ENCODE assay signal across 25 cellular contexts in the genomic region with DNA sequence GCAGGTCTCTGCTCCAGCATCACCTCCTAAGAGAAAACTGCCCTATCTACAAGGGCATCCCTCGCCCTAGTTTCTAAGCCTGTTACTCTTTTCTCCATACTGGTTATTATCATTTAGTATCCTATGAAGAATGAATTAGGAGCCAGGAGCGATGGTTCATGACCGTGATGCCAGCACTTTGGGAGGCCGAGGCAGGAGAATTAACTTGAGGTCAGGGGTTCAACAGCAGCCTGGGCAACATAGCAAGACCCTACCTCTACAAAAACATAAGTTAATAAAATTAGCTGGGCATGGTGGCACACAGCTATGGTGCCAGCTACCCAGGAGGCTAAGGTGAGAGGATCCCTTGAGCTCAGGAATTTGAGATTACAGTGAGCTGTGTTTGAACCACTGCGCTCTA. TPM values are rescaled to one million over a fixed set of nuclear protein-coding genes. Genes with fewer than 3 reads are reported as not detected.
A peak's percentile ranks its signal among the peaks of the same experiment; 100 is the strongest.
DNase-seq lines count a peak whose midpoint lies in the region; ATAC-seq, FAIRE-seq and TF ChIP-seq lines count a peak whose summit lies in the region.
"Had no signal": no experiment of that assay in that cellular context is flagged by ENCODE, and none has a peak within 500 bp of the region (broad histone marks: within the 10 kb centered on the region; RNA-seq: fewer than 3 reads in every experiment).

No MANE protein-coding gene starts in this region.

- H4K20me1 ChIP-seq in HepG2 (ENCODE audit: insufficient read depth, low read length) = no peaks in the 10 kb centered on the region

- no peaks in the 10 kb centered on the region for H3K9me3 Mint-ChIP-seq in chondrocyte (ENCODE audit: low read depth)
- H3K9me3 Mint-ChIP-seq: CD4-positive, alpha-beta memory T cell; CD4-positive, CD25-positive, alpha-beta regulatory T cell; CD8-positive, alpha-beta memory T cell had no signal

- H3K9me3 ChIP-seq in HepG2 (ENCODE audit: low read length) (no peaks in the 10 kb centered on the region), right lobe of liver (no peaks in the 10 kb centered on the region)
- H3K9me3 ChIP-seq: A549, BE2C, BLaER1 had no signal

- no TSS peak for BruUV-seq in HepG2 (replicated peaks; lab: Mats Ljungman, UMichigan)

- 99% methylated on average over 5 of the region's 5 CpGs for WGBS in HepG2 (ENCODE audit: low lambda C conversion rate)
- 89% methylated on average over 4 of the region's 5 CpGs for WGBS in right lobe of liver (ENCODE audit: insufficient coverage, low coverage, low lambda C conversion rate, missing lambda C conversion rate)

- ATAC-seq in HepG2 = no peak
- no peak for ATAC-seq in right lobe of liver
- ATAC-seq in GM21619 (IDR thresholded peaks at IDR 0.05; ENCODE audit: unreplicated experiment) = no peak
- ATAC-seq: A549, GM12878 had no signal

- H3K27ac ChIP-seq in HepG2 (ENCODE audit: extremely low read length, insufficient read depth, low read length) = no peak overlapping the region
- no peak overlapping the region for H3K27ac ChIP-seq in right lobe of liver
- H3K27ac ChIP-seq: 22Rv1, A549, BLaER1 had no signal

- H3K9ac ChIP-seq in HepG2 (ENCODE audit: insufficient read depth, low read depth, low read length) = no peak overlapping the region
- H3K9ac ChIP-seq: BLaER1 had no signal

- no peak for TF ChIP-seq CTCF in HepG2 (CRISPR knock-in tag; IDR thresholded peaks at IDR 0.05)
- TF ChIP-seq CTCF in right lobe of liver (IDR thresholded peaks at IDR 0.05) = no peak
- TF ChIP-seq CTCF in chondrocyte (IDR thresholded peaks at IDR 0.05) = no peak

- no peaks in the 10 kb centered on the region for H3K27me3 Mint-ChIP-seq in chondrocyte (ENCODE audit: low read depth)
- H3K27me3 Mint-ChIP-seq: CD4-positive, alpha-beta memory T cell; CD4-positive, CD25-positive, alpha-beta regulatory T cell; CD8-positive, alpha-beta memory T cell had no signal

- POLR2A ChIA-PET in HepG2 (lab: Yijun Ruan, JAX) = interaction anchor here (0.7 to 3.2 kb wide), 3 partner anchors 7 to 48 kb away, joined by 3 to 11 read pairs (median 5); partner anchors contain the start of genes EARS2 and UBFD1

- DNase-seq in HepG2 (ENCODE audit: low spot score) (no peak), right lobe of liver (no peak), chondrocyte (ENCODE audit: low spot score) (peak; percentile 18)
- DNase-seq: AML-193; BE2C; C1 segment of cervical spinal cord; CD4-positive, alpha-beta memory T cell; CD4-positive, CD25-positive, alpha-beta regulatory T cell; COR-L47; DMS 273 treated with DMSO at 0.1 percent for 48 hours; DMS153; DMS53; DMS79; DND-41; EL; GDM1 had no signal

- no peak overlapping the region for H2AFZ ChIP-seq in HepG2 (ENCODE audit: low read length)

- H3K27me3 ChIP-seq in HepG2 (ENCODE audit: control insufficient read depth in 1 of 2, insufficient read depth in 2 of 2, low read length in 2 of 2) (no peaks in the 10 kb centered on the region), right lobe of liver (no peaks in the 10 kb centered on the region)
- H3K27me3 ChIP-seq: BE2C, BLaER1 had no signal

- CTCF ChIA-PET in HepG2 (lab: Yijun Ruan, JAX; ENCODE audit: low intra/inter-chr PET ratio, low total read pairs) = no interaction called here

- TF ChIP-seq POLR2A in HepG2 (IDR thresholded peaks at IDR 0.05; ENCODE audit: insufficient read depth in 1 of 2, low read depth in 2 of 2, low read length in 2 of 2) (no peak), right lobe of liver (IDR thresholded peaks at IDR 0.05) (no peak)

- TF ChIP-seq RAD21 in HepG2 (CRISPR knock-in tag; IDR thresholded peaks at IDR 0.05) = no peak

- H3K4me3 Mint-ChIP-seq in chondrocyte (ENCODE audit: unreplicated experiment) = no peak overlapping the region
- H3K4me3 Mint-ChIP-seq: CD14-positive monocyte; CD4-positive, alpha-beta memory T cell; CD4-positive, CD25-positive, alpha-beta regulatory T cell; CD8-positive, alpha-beta memory T cell had no signal

- H3K4me1 Mint-ChIP-seq in chondrocyte (ENCODE audit: low read depth) = no peaks in the 10 kb centered on the region
- H3K4me1 Mint-ChIP-seq: CD14-positive monocyte had no signal

- no peaks in the 10 kb centered on the region for H3K79me2 ChIP-seq in HepG2 (ENCODE audit: insufficient read depth, low read length)

- H3K4me3 ChIP-seq in HepG2 (replicated peaks in 1 of 3; ENCODE audit: insufficient read depth in 1 of 3, low read depth in 2 of 3, low read length in 3 of 3) (no peak overlapping the region), right lobe of liver (no peak overlapping the region)
- H3K4me3 ChIP-seq: A549, BLaER1, GM12878 had no signal

- peaks cover 19% of the 10 kb centered on the region for H3K36me3 Mint-ChIP-seq in chondrocyte (ENCODE audit: low read depth)

- H3K36me3 ChIP-seq in HepG2 (replicated peaks in 1 of 2; ENCODE audit: control insufficient read depth in 1 of 2, insufficient read depth in 2 of 2, low read length in 2 of 2) (peaks cover 49 to 76% of the 10 kb centered on the region in 2 experiments), right lobe of liver (peaks cover 0 to 67% (median 31%) of the 10 kb centered on the region in 4 donors)

- intact Hi-C loops in HepG2 (cut with micrococcal nuclease; ENCODE audit: unreplicated experiment) (no loop called here), right lobe of liver (cut with DNase I) (no loop called here)

- no peak for FAIRE-seq in HepG2 (lab: Jason Lieb, UNC)
- FAIRE-seq: A549, GM12878, GM12892, GM18507 had no signal

- no peak overlapping the region for H3K4me2 ChIP-seq in HepG2 (ENCODE audit: low read depth, low read length)
- H3K4me2 ChIP-seq: A549, BLaER1 had no signal

- no peak for TF ChIP-seq EP300 in HepG2 (IDR thresholded peaks at IDR 0.05; ENCODE audit: low read depth in 2 of 2, low read length in 2 of 2)
- TF ChIP-seq EP300 in HepG2 (CRISPR knock-in tag; IDR thresholded peaks at IDR 0.05; ENCODE audit: borderline replicate concordance) = no peak

- in situ Hi-C loops in HepG2 (cut with HindIII; ENCODE audit: extremely low pct_ligation_motif_present, low pct_unique_long_range_greater_than_20kb) = no loop called here

- no peak overlapping the region for H3K27ac Mint-ChIP-seq in chondrocyte (ENCODE audit: unreplicated experiment)
- H3K27ac Mint-ChIP-seq: CD4-positive, alpha-beta memory T cell; CD4-positive, CD25-positive, alpha-beta regulatory T cell had no signal

- H3K4me1 ChIP-seq in HepG2 (ENCODE audit: insufficient read depth, low read length) = peaks cover 3% of the 10 kb centered on the region
- no peaks in the 10 kb centered on the region for H3K4me1 ChIP-seq in right lobe of liver
- H3K4me1 ChIP-seq: A549, BE2C, BLaER1 had no signal

RNA-seq across cellular contexts. Expression of gene EARS2, which starts 7.2 kb away (rescaled TPM):
- total RNA-seq in HepG2 (2016; rRNA removed; fragmentation: Illumina TruSeq; extraction: Trizol) (80.4 and 84.2 TPM in 2 replicates), right lobe of liver (10 to 100 TPM; 14.9 to 47.7 (median 15.9) TPM), chondrocyte (13.3 to 21.4 TPM (median 13.9 TPM) in 3 replicates)
- 18.1 and 20.7 TPM in 2 replicates for total RNA-seq in HepG2 (2016; cell fraction: cytosol; rRNA removed; fragmentation: Illumina TruSeq; extraction: Trizol; ENCODE audit: low read depth)
- 79.1 and 84.4 TPM in 2 replicates for total RNA-seq in HepG2 (2016; cell fraction: insoluble cytoplasmic fraction; rRNA removed; fragmentation: Illumina TruSeq; extraction: Trizol)
- 44.8 and 49.7 TPM in 2 replicates for total RNA-seq in HepG2 (2016; cell fraction: membrane; rRNA removed; fragmentation: Illumina TruSeq; extraction: Trizol)
- total RNA-seq in HepG2 (2016; cell fraction: nucleus; rRNA removed; fragmentation: Illumina TruSeq; extraction: Trizol) = 64.8 and 79.0 TPM in 2 replicates
- 49.4 and 54.7 TPM in 2 replicates for polyA plus RNA-seq in HepG2 (2011; rRNA removed)
- polyA plus RNA-seq in HepG2 (2011; cell fraction: cytosol; rRNA removed) = 41.5 and 46.7 TPM in 2 replicates
- 131 and 162 TPM in 2 replicates for polyA plus RNA-seq in HepG2 (2011; cell fraction: nucleus; rRNA removed)
- polyA plus RNA-seq in HepG2 (2012) = 27.0 and 35.2 TPM in 2 replicates
- polyA plus RNA-seq in HepG2 (2016; cell fraction: cytosol; fragmentation: Illumina TruSeq; extraction: Trizol; ENCODE audit: low read depth) = 8.2 and 10.2 TPM in 2 replicates
- polyA plus RNA-seq in HepG2 (2016; cell fraction: insoluble cytoplasmic fraction; fragmentation: Illumina TruSeq; extraction: Trizol; ENCODE audit: low read depth) = 69.7 and 75.5 TPM in 2 replicates
- 20.9 and 22.2 TPM in 2 replicates for polyA plus RNA-seq in HepG2 (2016; cell fraction: membrane; fragmentation: Illumina TruSeq; extraction: Trizol; ENCODE audit: low read depth)
- 59.4 and 64.9 TPM in 2 replicates for polyA plus RNA-seq in HepG2 (2016; cell fraction: nucleus; fragmentation: Illumina TruSeq; extraction: Trizol; ENCODE audit: insufficient read depth, low read depth)
- 142 and 329 TPM in 2 replicates for polyA minus RNA-seq in HepG2 (2011; rRNA and poly(A)+ RNA removed; ENCODE audit: low replicate concordance)
- 36.3 and 43.7 TPM in 2 replicates for polyA minus RNA-seq in HepG2 (2011; cell fraction: cytosol; rRNA and poly(A)+ RNA removed)
- 112 and 117 TPM in 2 replicates for polyA minus RNA-seq in HepG2 (2011; cell fraction: nucleus; rRNA and poly(A)+ RNA removed)

RNA-seq across cellular contexts. Expression of gene UBFD1, which starts 7.6 kb away (rescaled TPM):
- 111 and 142 TPM in 2 replicates for total RNA-seq in HepG2 (2016; rRNA removed; fragmentation: Illumina TruSeq; extraction: Trizol)
- 27.2 and 33.8 TPM in 2 replicates for total RNA-seq in HepG2 (2016; cell fraction: cytosol; rRNA removed; fragmentation: Illumina TruSeq; extraction: Trizol; ENCODE audit: low read depth)
- 112 and 143 TPM in 2 replicates for total RNA-seq in HepG2 (2016; cell fraction: insoluble cytoplasmic fraction; rRNA removed; fragmentation: Illumina TruSeq; extraction: Trizol)
- total RNA-seq in HepG2 (2016; cell fraction: membrane; rRNA removed; fragmentation: Illumina TruSeq; extraction: Trizol) = 46.0 and 47.2 TPM in 2 replicates
- 80.6 and 99.3 TPM in 2 replicates for total RNA-seq in HepG2 (2016; cell fraction: nucleus; rRNA removed; fragmentation: Illumina TruSeq; extraction: Trizol)
- 97.6 and 100 TPM in 2 replicates for polyA plus RNA-seq in HepG2 (2011; rRNA removed)
- 98.1 and 112 TPM in 2 replicates for polyA plus RNA-seq in HepG2 (2011; cell fraction: cytosol; rRNA removed)
- 129 and 137 TPM in 2 replicates for polyA plus RNA-seq in HepG2 (2011; cell fraction: nucleus; rRNA removed)
- polyA plus RNA-seq in HepG2 (2012) = 83.8 and 88.4 TPM in 2 replicates
- 31.2 and 32.8 TPM in 2 replicates for polyA plus RNA-seq in HepG2 (2016; cell fraction: cytosol; fragmentation: Illumina TruSeq; extraction: Trizol; ENCODE audit: low read depth)
- 119 and 123 TPM in 2 replicates for polyA plus RNA-seq in HepG2 (2016; cell fraction: insoluble cytoplasmic fraction; fragmentation: Illumina TruSeq; extraction: Trizol; ENCODE audit: low read depth)
- 30.0 and 32.3 TPM in 2 replicates for polyA plus RNA-seq in HepG2 (2016; cell fraction: membrane; fragmentation: Illumina TruSeq; extraction: Trizol; ENCODE audit: low read depth)
- 89.9 and 95.2 TPM in 2 replicates for polyA plus RNA-seq in HepG2 (2016; cell fraction: nucleus; fragmentation: Illumina TruSeq; extraction: Trizol; ENCODE audit: insufficient read depth, low read depth)
- 49.6 and 117 TPM in 2 replicates for polyA minus RNA-seq in HepG2 (2011; rRNA and poly(A)+ RNA removed; ENCODE audit: low replicate concordance)
- polyA minus RNA-seq in HepG2 (2011; cell fraction: cytosol; rRNA and poly(A)+ RNA removed) = 61.7 and 68.8 TPM in 2 replicates
- 155 and 167 TPM in 2 replicates for polyA minus RNA-seq in HepG2 (2011; cell fraction: nucleus; rRNA and poly(A)+ RNA removed)
- total RNA-seq in right lobe of liver = 10 to 100 TPM; 27.6 to 50.5 (median 37.4) TPM
- total RNA-seq in chondrocyte = 103 to 107 TPM (median 105 TPM) in 3 replicates

RNA-seq across cellular contexts. Expression of gene GGA2, which starts 39.6 kb away (rescaled TPM):
- 69.8 and 93.1 TPM in 2 replicates for total RNA-seq in HepG2 (2016; rRNA removed; fragmentation: Illumina TruSeq; extraction: Trizol)
- 52.6 and 57.4 TPM in 2 replicates for total RNA-seq in HepG2 (2016; cell fraction: cytosol; rRNA removed; fragmentation: Illumina TruSeq; extraction: Trizol; ENCODE audit: low read depth)
- total RNA-seq in HepG2 (2016; cell fraction: insoluble cytoplasmic fraction; rRNA removed; fragmentation: Illumina TruSeq; extraction: Trizol) = 76.8 and 80.6 TPM in 2 replicates
- 41.5 and 45.8 TPM in 2 replicates for total RNA-seq in HepG2 (2016; cell fraction: membrane; rRNA removed; fragmentation: Illumina TruSeq; extraction: Trizol)
- total RNA-seq in HepG2 (2016; cell fraction: nucleus; rRNA removed; fragmentation: Illumina TruSeq; extraction: Trizol) = 84.5 and 97.4 TPM in 2 replicates
- 51.5 and 52.3 TPM in 2 replicates for polyA plus RNA-seq in HepG2 (2011; rRNA removed)
- polyA plus RNA-seq in HepG2 (2011; cell fraction: cytosol; rRNA removed) = 25.4 and 28.7 TPM in 2 replicates
- polyA plus RNA-seq in HepG2 (2011; cell fraction: nucleus; rRNA removed) = 184 and 204 TPM in 2 replicates
- polyA plus RNA-seq in HepG2 (2012) = 70.4 and 97.1 TPM in 2 replicates
- polyA plus RNA-seq in HepG2 (2016; cell fraction: cytosol; fragmentation: Illumina TruSeq; extraction: Trizol; ENCODE audit: low read depth) = 4.7 and 5.8 TPM in 2 replicates
- 87.5 and 99.8 TPM in 2 replicates for polyA plus RNA-seq in HepG2 (2016; cell fraction: insoluble cytoplasmic fraction; fragmentation: Illumina TruSeq; extraction: Trizol; ENCODE audit: low read depth)
- polyA plus RNA-seq in HepG2 (2016; cell fraction: membrane; fragmentation: Illumina TruSeq; extraction: Trizol; ENCODE audit: low read depth) = 11.1 and 11.7 TPM in 2 replicates
- 238 and 249 TPM in 2 replicates for polyA plus RNA-seq in HepG2 (2016; cell fraction: nucleus; fragmentation: Illumina TruSeq; extraction: Trizol; ENCODE audit: insufficient read depth, low read depth)
- 58.5 and 111 TPM in 2 replicates for polyA minus RNA-seq in HepG2 (2011; rRNA and poly(A)+ RNA removed; ENCODE audit: low replicate concordance)
- 31.9 and 47.6 TPM in 2 replicates for polyA minus RNA-seq in HepG2 (2011; cell fraction: cytosol; rRNA and poly(A)+ RNA removed)
- polyA minus RNA-seq in HepG2 (2011; cell fraction: nucleus; rRNA and poly(A)+ RNA removed) = 134 and 143 TPM in 2 replicates
- 10 to 100 TPM; 19.2 to 31.7 (median 27.8) TPM for total RNA-seq in right lobe of liver
- total RNA-seq in chondrocyte = 37.2 to 43.0 TPM (median 40.4 TPM) in 3 replicates

RNA-seq across cellular contexts. Expression of gene NDUFAB1, which starts 46.2 kb away (rescaled TPM):
- 601 and 760 TPM in 2 replicates for total RNA-seq in HepG2 (2016; rRNA removed; fragmentation: Illumina TruSeq; extraction: Trizol)
- total RNA-seq in HepG2 (2016; cell fraction: cytosol; rRNA removed; fragmentation: Illumina TruSeq; extraction: Trizol; ENCODE audit: low read depth) = 295 and 299 TPM in 2 replicates
- 602 and 798 TPM in 2 replicates for total RNA-seq in HepG2 (2016; cell fraction: insoluble cytoplasmic fraction; rRNA removed; fragmentation: Illumina TruSeq; extraction: Trizol)
- 285 and 300 TPM in 2 replicates for total RNA-seq in HepG2 (2016; cell fraction: membrane; rRNA removed; fragmentation: Illumina TruSeq; extraction: Trizol)
- 185 and 192 TPM in 2 replicates for total RNA-seq in HepG2 (2016; cell fraction: nucleus; rRNA removed; fragmentation: Illumina TruSeq; extraction: Trizol)
- 192 and 221 TPM in 2 replicates for polyA plus RNA-seq in HepG2 (2011; rRNA removed)
- 288 and 387 TPM in 2 replicates for polyA plus RNA-seq in HepG2 (2011; cell fraction: cytosol; rRNA removed)
- polyA plus RNA-seq in HepG2 (2011; cell fraction: nucleus; rRNA removed) = 84.1 and 87.7 TPM in 2 replicates
- 224 and 262 TPM in 2 replicates for polyA plus RNA-seq in HepG2 (2012)
- polyA plus RNA-seq in HepG2 (2016; cell fraction: cytosol; fragmentation: Illumina TruSeq; extraction: Trizol; ENCODE audit: low read depth) = 233 and 257 TPM in 2 replicates
- polyA plus RNA-seq in HepG2 (2016; cell fraction: insoluble cytoplasmic fraction; fragmentation: Illumina TruSeq; extraction: Trizol; ENCODE audit: low read depth) = 608 and 670 TPM in 2 replicates
- 191 and 215 TPM in 2 replicates for polyA plus RNA-seq in HepG2 (2016; cell fraction: membrane; fragmentation: Illumina TruSeq; extraction: Trizol; ENCODE audit: low read depth)
- 276 and 279 TPM in 2 replicates for polyA plus RNA-seq in HepG2 (2016; cell fraction: nucleus; fragmentation: Illumina TruSeq; extraction: Trizol; ENCODE audit: insufficient read depth, low read depth)
- polyA minus RNA-seq in HepG2 (2011; rRNA and poly(A)+ RNA removed; ENCODE audit: low replicate concordance) = 41.0 and 74.5 TPM in 2 replicates
- polyA minus RNA-seq in HepG2 (2011; cell fraction: cytosol; rRNA and poly(A)+ RNA removed) = 75.4 and 99.6 TPM in 2 replicates
- polyA minus RNA-seq in HepG2 (2011; cell fraction: nucleus; rRNA and poly(A)+ RNA removed) = 33.9 and 41.0 TPM in 2 replicates
- 10 to 100 TPM; 53.9 to 87.3 (median 63.9) TPM for total RNA-seq in right lobe of liver
- 62.5 to 79.2 TPM (median 62.6 TPM) in 3 replicates for total RNA-seq in chondrocyte
